In genomic region chr2:48334180-48334579, GRCh38 we compare ENCODE assay signal across 1 cellular context.
TF ChIP-seq lines count a peak whose summit lies in the region.

No MANE protein-coding gene starts in this region.

TF ChIP-seq in GM23338, 12 proteins besides CTCF, POLR2A, EP300 and RAD21 (continued from another document):
- TF ChIP-seq ZNF462 (CRISPR knock-in tag; IDR thresholded peaks at IDR 0.05) (no peak), ZNF331 (CRISPR knock-in tag; IDR thresholded peaks at IDR 0.05; ENCODE audit: low read depth) (no peak), EZH2phosphoT487 (IDR thresholded peaks at IDR 0.05; ENCODE audit: unreplicated experiment) (no peak), CREB1 (CRISPR knock-in tag; IDR thresholded peaks at IDR 0.05; ENCODE audit: low read depth) (no peak), STAT1 (IDR thresholded peaks at IDR 0.05; ENCODE audit: unreplicated experiment) (no peak), ZNF114 (CRISPR knock-in tag; IDR thresholded peaks at IDR 0.05) (no peak), POLR2AphosphoS5 (IDR thresholded peaks at IDR 0.05; ENCODE audit: low read depth) (no peak), NANOG (IDR thresholded peaks at IDR 0.05; ENCODE audit: borderline replicate concordance) (no peak), JUNB (IDR thresholded peaks at IDR 0.05; ENCODE audit: unreplicated experiment) (no peak)
- TF ChIP-seq, protein P1, sequence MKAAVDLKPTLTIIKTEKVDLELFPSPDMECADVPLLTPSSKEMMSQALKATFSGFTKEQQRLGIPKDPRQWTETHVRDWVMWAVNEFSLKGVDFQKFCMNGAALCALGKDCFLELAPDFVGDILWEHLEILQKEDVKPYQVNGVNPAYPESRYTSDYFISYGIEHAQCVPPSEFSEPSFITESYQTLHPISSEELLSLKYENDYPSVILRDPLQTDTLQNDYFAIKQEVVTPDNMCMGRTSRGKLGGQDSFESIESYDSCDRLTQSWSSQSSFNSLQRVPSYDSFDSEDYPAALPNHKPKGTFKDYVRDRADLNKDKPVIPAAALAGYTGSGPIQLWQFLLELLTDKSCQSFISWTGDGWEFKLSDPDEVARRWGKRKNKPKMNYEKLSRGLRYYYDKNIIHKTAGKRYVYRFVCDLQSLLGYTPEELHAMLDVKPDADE (IDR thresholded peaks at IDR 0.05) = no peak
